ENCODE assay signal across 20 cellular contexts in the genomic region with DNA sequence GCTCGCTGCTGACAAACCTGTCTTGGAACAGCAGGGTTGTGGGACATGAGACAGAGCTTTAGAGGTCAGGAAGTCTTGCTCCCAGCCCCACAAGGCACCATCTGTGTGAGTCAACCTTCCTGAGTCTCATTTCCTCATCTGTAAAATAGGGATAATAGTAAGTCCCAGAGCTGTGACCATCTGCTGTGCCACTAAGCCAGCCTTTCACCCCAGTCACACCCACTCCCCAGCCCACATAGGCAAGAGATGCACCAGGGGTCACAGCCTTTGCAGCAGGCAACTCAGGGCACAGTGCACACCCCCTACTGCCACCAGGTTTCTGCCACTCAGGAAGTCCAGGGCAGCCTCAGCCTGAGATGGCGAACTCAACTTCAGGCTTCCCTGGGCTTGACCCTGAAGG. TPM values are rescaled to one million over a fixed set of nuclear protein-coding genes. Genes with fewer than 3 reads are reported as not detected.
DNase-seq lines count a peak whose midpoint lies in the region; ATAC-seq and FAIRE-seq lines count a peak whose summit lies in the region.
"Had no signal": no experiment of that assay in that cellular context is flagged by ENCODE, and none has a peak within 500 bp of the region (broad histone marks: within the 10 kb centered on the region; RNA-seq: fewer than 3 reads in every experiment).

No MANE protein-coding gene starts in this region.

- WGBS in right cardiac atrium = 75% methylated on average over 2 of the region's 2 CpGs

- peaks cover 8 to 29% (median 22%) of the 10 kb centered on the region in 11 experiments for H3K36me3 ChIP-seq in BLaER1 treated with 17β-estradiol and CSF1 and Interleukin-3, amounts not matched to agents 10 nM and 100 nM
- no peaks in the 10 kb centered on the region for H3K36me3 ChIP-seq in H7 (replicated peaks; ENCODE audit: control insufficient read depth, insufficient read depth, low read length)
- H3K36me3 ChIP-seq: pancreas had no signal

- peak overlapping the region in 5 of 11 experiments; percentile 1 to 58 (median 41); a peak in 8 of 22 replicates for H3K27ac ChIP-seq in BLaER1 treated with 17β-estradiol and CSF1 and Interleukin-3, amounts not matched to agents 10 nM and 100 nM
- no peak overlapping the region for H3K27ac ChIP-seq in right cardiac atrium (ENCODE audit: low read length)
- H3K27ac ChIP-seq: gastrocnemius medialis, pancreas had no signal

- H3K4me3 ChIP-seq in BLaER1 treated with 17β-estradiol and CSF1 and Interleukin-3, amounts not matched to agents 10 nM and 100 nM = no peak overlapping the region
- no peak overlapping the region for H3K4me3 ChIP-seq in right cardiac atrium (ENCODE audit: low read length)
- H3K4me3 ChIP-seq in H7 (ENCODE audit: insufficient read depth, low read depth, low read length) = no peak overlapping the region
- H3K4me3 ChIP-seq: gastrocnemius medialis, K562, pancreas had no signal

- H4K20me1 ChIP-seq in BLaER1 treated with 17β-estradiol and CSF1 and Interleukin-3, amounts not matched to agents 10 nM and 100 nM = peaks cover 0 to 6% (median 0%) of the 10 kb centered on the region in 11 experiments; a peak in 1 of 22 replicates

- H3K9me3 ChIP-seq in BLaER1 treated with 17β-estradiol and CSF1 and Interleukin-3, amounts not matched to agents 10 nM and 100 nM (replicated peaks in 1 of 11) = no peaks in the 10 kb centered on the region
- H3K9me3 ChIP-seq in right cardiac atrium (ENCODE audit: control insufficient read depth, low read length) = no peaks in the 10 kb centered on the region
- H3K9me3 ChIP-seq: Caco-2, gastrocnemius medialis, pancreas had no signal

- DNase-seq in HCEC 1CT (peak; percentile 37), RCC 7860 (ENCODE audit: low spot score) (peak; percentile 34), right cardiac atrium (no peak), H7 (no peak), NCI-H1930 (lab: John Stamatoyannopoulos, UW) (no peak)
- DNase-seq: activated naive CD4-positive, alpha-beta T cell treated with anti-CD3 and anti-CD28 coated beads, Interleukin-2, amount 10 ng/mL, durations not matched to agents 7 days and 5 days; Caco-2; gastrocnemius medialis; NCI-H1436; NCI-H2227 treated with DMSO at 0.1 percent for 48 hours; pancreas; SHP77 treated with DMSO at 0.1 percent for 48 hours; stimulated activated CD4-positive, alpha-beta T cell treated with anti-CD3 and anti-CD28 coated beads, Interleukin-4, amount 100 ng/mL, for 4 hours; stimulated activated CD8-positive, alpha-beta memory T cell treated with anti-CD3 and anti-CD28 coated beads, Interleukin-4, amount 100 ng/mL, for 48 hours had no signal

- peak; percentile 18 to 45 for ATAC-seq in right cardiac atrium
- ATAC-seq in GM21528 (IDR thresholded peaks at IDR 0.05; ENCODE audit: low FRiP score, unreplicated experiment) = no peak
- ATAC-seq in HG02642 (IDR thresholded peaks at IDR 0.05; ENCODE audit: poor library complexity, unreplicated experiment) = no peak
- ATAC-seq: gastrocnemius medialis, K562 had no signal

- no peak for FAIRE-seq in RCC 7860 (lab: Jason Lieb, UNC)
- FAIRE-seq: colon, K562, pancreas, TTC549 had no signal

- H3K9ac ChIP-seq in BLaER1 treated with 17β-estradiol and CSF1 and Interleukin-3, amounts not matched to agents 10 nM and 100 nM = peak overlapping the region in 2 of 11 experiments; percentile 9 to 17; a peak in 1 of 22 replicates

- intact Hi-C loops in right cardiac atrium (cut with DNase I) = no loop called here

- H3K27me3 ChIP-seq in BLaER1 treated with 17β-estradiol and CSF1 and Interleukin-3, amounts not matched to agents 10 nM and 100 nM = no peaks in the 10 kb centered on the region
- H3K27me3 ChIP-seq in right cardiac atrium (ENCODE audit: control insufficient read depth, insufficient read depth) (no peaks in the 10 kb centered on the region), H7 (ENCODE audit: control insufficient read depth, insufficient read depth, low read length) (no peaks in the 10 kb centered on the region)
- H3K27me3 ChIP-seq: gastrocnemius medialis, pancreas had no signal

- peak overlapping the region in 9 of 11 experiments; percentile 20 to 89 (median 75); a peak in 16 of 22 replicates for H3K4me2 ChIP-seq in BLaER1 treated with 17β-estradiol and CSF1 and Interleukin-3, amounts not matched to agents 10 nM and 100 nM

- peaks cover 7 to 84% (median 38%) of the 10 kb centered on the region in 10 experiments; a peak in 18 of 20 replicates for H3K4me1 ChIP-seq in BLaER1 treated with 17β-estradiol and CSF1 and Interleukin-3, amounts not matched to agents 10 nM and 100 nM
- no peaks in the 10 kb centered on the region for H3K4me1 ChIP-seq in right cardiac atrium (ENCODE audit: control insufficient read depth, insufficient read depth, low read length)
- H3K4me1 ChIP-seq: Caco-2, gastrocnemius medialis, pancreas had no signal

RNA-seq across cellular contexts. Expression of gene CDH23, which starts 29.4 kb away (rescaled TPM):
- 1 to 10 TPM; 2.4 to 6.3 (median 5.6) TPM for total RNA-seq in right cardiac atrium
- polyA plus RNA-seq in right cardiac atrium = 2.9 TPM
- 4.5 and 4.7 TPM in 2 replicates for total RNA-seq in H7 (2014; rRNA removed; shearing (Covaris generic))

RNA-seq across cellular contexts. Expression of gene SLC29A3, which starts 48.2 kb away (rescaled TPM):
- total RNA-seq in right cardiac atrium = 1 to 10 TPM; 2.2 to 2.7 (median 2.4) TPM
- 1.4 TPM for polyA plus RNA-seq in right cardiac atrium
- total RNA-seq in H7 (2014; rRNA removed; shearing (Covaris generic)) = 5.2 and 6.9 TPM in 2 replicates

Comparison
In these comparisons a context has a peak if more than half of its experiments do, and no peak if none do; other contexts are left out.
1. DNase-seq: peak in HCEC 1CT (single experiment) and RCC 7860 (single experiment); none in right cardiac atrium (0 of 3), H7 (single experiment) and NCI-H1930 (0 of 2).
2. ATAC-seq: peak in right cardiac atrium (2 of 2); none in GM21528 (single experiment) and HG02642 (single experiment).